In the genomic region with DNA sequence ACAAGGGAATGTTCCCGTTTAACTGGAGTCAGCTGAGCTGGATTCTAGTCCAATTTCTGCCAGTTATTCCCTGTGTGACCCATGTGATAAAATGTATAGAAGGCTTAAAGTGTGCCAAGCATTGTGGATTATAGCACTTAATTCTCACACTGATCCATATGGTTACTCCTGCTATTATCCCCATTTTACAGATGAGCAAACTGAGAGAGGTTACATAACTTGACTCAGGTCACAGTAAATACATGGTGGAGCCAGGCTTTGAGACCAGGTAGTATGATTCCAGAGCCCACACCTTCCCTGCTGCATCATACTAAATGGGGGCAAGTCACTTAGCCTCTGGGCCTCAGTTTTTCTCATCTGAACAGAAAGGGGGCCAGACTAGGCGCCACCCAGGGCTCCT, we compare ENCODE assay signal across 2 cellular contexts.
TF ChIP-seq lines count a peak whose summit lies in the region.

No MANE protein-coding gene starts in this region.

TF ChIP-seq in GM23338, 12 proteins besides CTCF, POLR2A, EP300 and RAD21:
- TF ChIP-seq REST (IDR thresholded peaks at IDR 0.05; ENCODE audit: unreplicated experiment), result no peak
- no peak for TF ChIP-seq POLR2AphosphoS5 (IDR thresholded peaks at IDR 0.05; ENCODE audit: low read depth)
- TF ChIP-seq ZNF331 (CRISPR knock-in tag; IDR thresholded peaks at IDR 0.05; ENCODE audit: low read depth), result no peak
- TF ChIP-seq STAT1 (IDR thresholded peaks at IDR 0.05; ENCODE audit: unreplicated experiment), result no peak
- TF ChIP-seq, protein P1, sequence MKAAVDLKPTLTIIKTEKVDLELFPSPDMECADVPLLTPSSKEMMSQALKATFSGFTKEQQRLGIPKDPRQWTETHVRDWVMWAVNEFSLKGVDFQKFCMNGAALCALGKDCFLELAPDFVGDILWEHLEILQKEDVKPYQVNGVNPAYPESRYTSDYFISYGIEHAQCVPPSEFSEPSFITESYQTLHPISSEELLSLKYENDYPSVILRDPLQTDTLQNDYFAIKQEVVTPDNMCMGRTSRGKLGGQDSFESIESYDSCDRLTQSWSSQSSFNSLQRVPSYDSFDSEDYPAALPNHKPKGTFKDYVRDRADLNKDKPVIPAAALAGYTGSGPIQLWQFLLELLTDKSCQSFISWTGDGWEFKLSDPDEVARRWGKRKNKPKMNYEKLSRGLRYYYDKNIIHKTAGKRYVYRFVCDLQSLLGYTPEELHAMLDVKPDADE (IDR thresholded peaks at IDR 0.05), result no peak
- TF ChIP-seq EZH2 (IDR thresholded peaks at IDR 0.05; ENCODE audit: low read depth, unreplicated experiment), result no peak
- TF ChIP-seq NANOG (IDR thresholded peaks at IDR 0.05; ENCODE audit: borderline replicate concordance), result no peak
- no peak for TF ChIP-seq JUNB (IDR thresholded peaks at IDR 0.05; ENCODE audit: unreplicated experiment)
- no peak for TF ChIP-seq ZNF114 (CRISPR knock-in tag; IDR thresholded peaks at IDR 0.05)

TF ChIP-seq in GM12891, 5 proteins besides CTCF, POLR2A, EP300 and RAD21:
- TF ChIP-seq PAX5 (IDR thresholded peaks at IDR 0.05; ENCODE audit: insufficient read depth, low read length, severe bottlenecking), result no peak
